In genomic region chr1:236469466-236469865, GRCh38 we compare ENCODE assay signal across 34 cellular contexts. TPM values are rescaled to one million over a fixed set of nuclear protein-coding genes. Genes with fewer than 3 reads are reported as not detected.
DNase-seq lines count a peak whose midpoint lies in the region; TF ChIP-seq lines count a peak whose summit lies in the region.
"Had no signal": no experiment of that assay in that cellular context is flagged by ENCODE, and none has a peak within 500 bp of the region (broad histone marks: within the 10 kb centered on the region; RNA-seq: fewer than 3 reads in every experiment).

No MANE protein-coding gene starts in this region.

- H4K91ac ChIP-seq in trophoblast cell (ENCODE audit: low read depth, low read length) = no peak overlapping the region

- H2BK5ac ChIP-seq in trophoblast cell (ENCODE audit: low read depth, low read length, poor library complexity) = no peak overlapping the region

- H3K4ac ChIP-seq in trophoblast cell (ENCODE audit: low read depth, low read length) = no peak overlapping the region

- peak overlapping the region; percentile 17 for H3K27ac Mint-ChIP-seq in activated T-helper 2 cell treated with anti-CD3 and anti-CD28 coated beads, Interferon-gamma antibody, Interleukin-2, Interleukin-4, amounts not matched to agents 10 μg/mL and 5 μg/mL and 100 μg/mL, durations not matched to agents 14 hours and 24 hours and 36 hours
- peak overlapping the region; percentile 89 for H3K27ac Mint-ChIP-seq in type B pancreatic cell
- H3K27ac Mint-ChIP-seq: B cell; CD4-positive, alpha-beta memory T cell; CD4-positive, alpha-beta T cell; CD4-positive, CD25-positive, alpha-beta regulatory T cell; CD8-positive, alpha-beta memory T cell; CD8-positive, alpha-beta T cell had no signal

- no peak overlapping the region for H3K9ac ChIP-seq in trophoblast cell (ENCODE audit: low read length)
- H3K9ac ChIP-seq: BLaER1; BLaER1 treated with 17β-estradiol and CSF1 and Interleukin-3, amounts not matched to agents 10 nM and 100 nM had no signal

- CTCF ChIA-PET in HEK293 (lab: Yijun Ruan, JAX) = interaction anchor here (0.7 kb wide), 2 partner anchors 15 to 358 kb away, joined by 4 read pairs; no protein-coding TSS in a partner anchor

- H2AK5ac ChIP-seq in trophoblast cell (ENCODE audit: low read length) = no peak overlapping the region

- no peaks in the 10 kb centered on the region; a peak in 1 of 3 replicates for H3K36me3 ChIP-seq in HEK293 (ENCODE audit: control insufficient read depth in 2 of 2, insufficient read depth in 1 of 2, low read length in 2 of 2)
- peaks cover 0 to 1% of the 10 kb centered on the region in 2 experiments for H3K36me3 ChIP-seq in trophoblast cell (ENCODE audit: control insufficient read depth in 1 of 2, insufficient read depth in 2 of 2, low read length in 2 of 2)
- no peaks in the 10 kb centered on the region for H3K36me3 ChIP-seq in brain microvascular endothelial cell (replicated peaks)
- H3K36me3 ChIP-seq: BE2C; BLaER1; BLaER1 treated with 17β-estradiol and CSF1 and Interleukin-3, amounts not matched to agents 10 nM and 100 nM had no signal

- no peak overlapping the region for H2BK12ac ChIP-seq in trophoblast cell (ENCODE audit: low read length)

- H3K9me3 ChIP-seq in HEK293 (ENCODE audit: control insufficient read depth, insufficient read depth, low read depth, low read length) (no peaks in the 10 kb centered on the region), trophoblast cell (ENCODE audit: insufficient read depth, low read depth, low read length) (no peaks in the 10 kb centered on the region)
- H3K9me3 ChIP-seq: A549; BE2C; BLaER1; BLaER1 treated with 17β-estradiol and CSF1 and Interleukin-3, amounts not matched to agents 10 nM and 100 nM; Caco-2 had no signal

- H3K14ac ChIP-seq in trophoblast cell (ENCODE audit: low read length) = no peak overlapping the region

- intact Hi-C loops in activated T-helper 2 cell treated with anti-CD3 and anti-CD28 coated beads, Interferon-gamma antibody, Interleukin-2, Interleukin-4, amounts not matched to agents 10 μg/mL and 5 μg/mL and 100 μg/mL, durations not matched to agents 14 hours and 24 hours and 36 hours (cut with micrococcal nuclease) = no loop called here

- no peak overlapping the region for H2AFZ ChIP-seq in trophoblast cell (ENCODE audit: insufficient read depth, low read length, poor library complexity)

- H3K79me1 ChIP-seq in trophoblast cell (ENCODE audit: low read length) = no peaks in the 10 kb centered on the region

- peaks cover 55% of the 10 kb centered on the region for H3K36me3 Mint-ChIP-seq in activated T-helper 2 cell treated with anti-CD3 and anti-CD28 coated beads, Interferon-gamma antibody, Interleukin-2, Interleukin-4, amounts not matched to agents 10 μg/mL and 5 μg/mL and 100 μg/mL, durations not matched to agents 14 hours and 24 hours and 36 hours (ENCODE audit: low read depth)
- peaks cover 8% of the 10 kb centered on the region for H3K36me3 Mint-ChIP-seq in type B pancreatic cell
- H3K36me3 Mint-ChIP-seq: CD14-positive monocyte; CD8-positive, alpha-beta T cell had no signal

- in situ Hi-C loops in brain microvascular endothelial cell (cut with HindIII; ENCODE audit: low pct_ligation_motif_present, low sequenced_read_pairs) = no loop called here

- H3K23ac ChIP-seq in trophoblast cell (ENCODE audit: low read length) = no peak overlapping the region

- no peak for DNase-seq in activated T-helper 2 cell treated with anti-CD3 and anti-CD28 coated beads, Interferon-gamma antibody, Interleukin-2, Interleukin-4, amounts not matched to agents 10 μg/mL and 5 μg/mL and 100 μg/mL, durations not matched to agents 14 hours and 24 hours and 36 hours (ENCODE audit: low spot score)
- DNase-seq in trophoblast cell = peak; percentile 57 to 81
- DNase-seq in type B pancreatic cell (ENCODE audit: extremely low spot score, unreplicated experiment) = no peak
- DNase-seq in brain microvascular endothelial cell = no peak
- no peak for DNase-seq in dedifferentiated amniotic fluid mesenchymal stem cell (ENCODE audit: extremely low spot score)
- no peak for DNase-seq in cerebellum (ENCODE audit: low spot score)
- no peak for DNase-seq in COR-L47 (lab: John Stamatoyannopoulos, UW)
- DNase-seq: 8988T; ACHN; AML-193; BE2C; C1 segment of cervical spinal cord; Caco-2; Calu3; CD4-positive, alpha-beta memory T cell; CD4-positive, alpha-beta T cell; CD4-positive, CD25-positive, alpha-beta regulatory T cell; CD8-positive, alpha-beta memory T cell; CD8-positive, alpha-beta T cell; DMS 273 treated with DMSO at 0.1 percent for 48 hours; DMS153; DMS53; DMS79; DMS79 treated with DMSO at 0.1 percent for 48 hours; DND-41; EL had no signal

- peaks cover 22% of the 10 kb centered on the region for H3K4me1 Mint-ChIP-seq in activated T-helper 2 cell treated with anti-CD3 and anti-CD28 coated beads, Interferon-gamma antibody, Interleukin-2, Interleukin-4, amounts not matched to agents 10 μg/mL and 5 μg/mL and 100 μg/mL, durations not matched to agents 14 hours and 24 hours and 36 hours (ENCODE audit: low read depth)
- H3K4me1 Mint-ChIP-seq in type B pancreatic cell (ENCODE audit: unreplicated experiment) = peaks cover 54% of the 10 kb centered on the region
- H3K4me1 Mint-ChIP-seq: CD14-positive monocyte had no signal

- H3K4me3 ChIP-seq in HEK293 (ENCODE audit: low read depth, low read length) = no peak overlapping the region
- H3K4me3 ChIP-seq in trophoblast cell (ENCODE audit: low read depth, low read length) = no peak overlapping the region
- no peak overlapping the region for H3K4me3 ChIP-seq in brain microvascular endothelial cell (ENCODE audit: low read depth, low read length)
- H3K4me3 ChIP-seq: A549; BLaER1; BLaER1 treated with 17β-estradiol and CSF1 and Interleukin-3, amounts not matched to agents 10 nM and 100 nM had no signal

- no peak overlapping the region for H3K18ac ChIP-seq in trophoblast cell (ENCODE audit: low read length)

- no peak overlapping the region for H4K12ac ChIP-seq in trophoblast cell (ENCODE audit: low read depth, low read length)

- no peak overlapping the region for H2BK120ac ChIP-seq in trophoblast cell (ENCODE audit: insufficient read depth, low read length, poor library complexity)

- no peaks in the 10 kb centered on the region for H3K79me2 ChIP-seq in trophoblast cell (ENCODE audit: control insufficient read depth, insufficient read depth, low read length, poor library complexity)

- no peak overlapping the region for H3K4me2 ChIP-seq in trophoblast cell (ENCODE audit: low read length)
- H3K4me2 ChIP-seq: A549; BLaER1; BLaER1 treated with 17β-estradiol and CSF1 and Interleukin-3, amounts not matched to agents 10 nM and 100 nM had no signal

- no peak overlapping the region for H4K8ac ChIP-seq in trophoblast cell (ENCODE audit: low read depth, low read length)

- WGBS in trophoblast cell (ENCODE audit: extremely low coverage, insufficient coverage, insufficient read length) = no CpG with 5 or more reads among the region's 6 CpGs

- H3K27me3 Mint-ChIP-seq in activated T-helper 2 cell treated with anti-CD3 and anti-CD28 coated beads, Interferon-gamma antibody, Interleukin-2, Interleukin-4, amounts not matched to agents 10 μg/mL and 5 μg/mL and 100 μg/mL, durations not matched to agents 14 hours and 24 hours and 36 hours (ENCODE audit: low read depth) = peaks cover 4% of the 10 kb centered on the region
- H3K27me3 Mint-ChIP-seq in type B pancreatic cell = no peaks in the 10 kb centered on the region

- H3K4me3 Mint-ChIP-seq in activated T-helper 2 cell treated with anti-CD3 and anti-CD28 coated beads, Interferon-gamma antibody, Interleukin-2, Interleukin-4, amounts not matched to agents 10 μg/mL and 5 μg/mL and 100 μg/mL, durations not matched to agents 14 hours and 24 hours and 36 hours (ENCODE audit: low read depth) = no peak overlapping the region
- peak overlapping the region; percentile 50 for H3K4me3 Mint-ChIP-seq in type B pancreatic cell
- H3K4me3 Mint-ChIP-seq: B cell; CD14-positive monocyte; CD4-positive, alpha-beta memory T cell; CD4-positive, alpha-beta T cell; CD4-positive, CD25-positive, alpha-beta regulatory T cell; CD8-positive, alpha-beta memory T cell; CD8-positive, alpha-beta T cell had no signal

- H3K27ac ChIP-seq in HEK293 (ENCODE audit: extremely low read depth, low read depth, low read length) = no peak overlapping the region
- no peak overlapping the region for H3K27ac ChIP-seq in trophoblast cell (ENCODE audit: low read depth, low read length)
- H3K27ac ChIP-seq in brain microvascular endothelial cell = no peak overlapping the region
- H3K27ac ChIP-seq: 22Rv1; A549; BLaER1; BLaER1 treated with 17β-estradiol and CSF1 and Interleukin-3, amounts not matched to agents 10 nM and 100 nM; C4-2B had no signal

- H3K9me3 Mint-ChIP-seq in activated T-helper 2 cell treated with anti-CD3 and anti-CD28 coated beads, Interferon-gamma antibody, Interleukin-2, Interleukin-4, amounts not matched to agents 10 μg/mL and 5 μg/mL and 100 μg/mL, durations not matched to agents 14 hours and 24 hours and 36 hours = no peaks in the 10 kb centered on the region
- peaks cover 5% of the 10 kb centered on the region for H3K9me3 Mint-ChIP-seq in type B pancreatic cell
- H3K9me3 Mint-ChIP-seq: CD14-positive monocyte; CD4-positive, alpha-beta T cell; CD4-positive, CD25-positive, alpha-beta regulatory T cell; CD8-positive, alpha-beta memory T cell; CD8-positive, alpha-beta T cell had no signal

- POLR2A ChIA-PET in HEK293 (lab: Yijun Ruan, JAX) = no interaction called here

- H3K27me3 ChIP-seq in trophoblast cell (ENCODE audit: insufficient read depth, low read length) (no peaks in the 10 kb centered on the region), brain microvascular endothelial cell (replicated peaks) (peaks cover 14% of the 10 kb centered on the region)
- H3K27me3 ChIP-seq: BLaER1; BLaER1 treated with 17β-estradiol and CSF1 and Interleukin-3, amounts not matched to agents 10 nM and 100 nM had no signal

- H3K4me1 ChIP-seq in HEK293 (ENCODE audit: control insufficient read depth, insufficient read depth, low read length) (peaks cover 30% of the 10 kb centered on the region), trophoblast cell (ENCODE audit: control insufficient read depth in 1 of 2, insufficient read depth in 2 of 2, low read length in 2 of 2) (no peaks in the 10 kb centered on the region)
- H3K4me1 ChIP-seq: BE2C had no signal

- TF ChIP-seq CTCF in HEK293 (tag by site-specific recombination; IDR thresholded peaks at IDR 0.05) (no peak), type B pancreatic cell (conservative IDR thresholded peaks at IDR 0.05) (no peak), brain microvascular endothelial cell (IDR thresholded peaks at IDR 0.05; ENCODE audit: low read depth, low read length, missing control alignments) (no peak)

TF ChIP-seq in HEK293, 187 proteins besides CTCF, POLR2A, EP300 and RAD21 (continues in another document):
- 0 out of 2 replicates have a peak, but pooled peaks have one; percentile 39 for TF ChIP-seq SCRT2 (tag by site-specific recombination; IDR thresholded peaks at IDR 0.05)
- TF ChIP-seq SCRT1 (tag by site-specific recombination; IDR thresholded peaks at IDR 0.05; ENCODE audit: borderline replicate concordance) = 0 out of 2 replicates have a peak, but pooled peaks have one; percentile 11

RNA-seq across cellular contexts. Expression of gene LGALS8, which starts 54.3 kb away (rescaled TPM):
- total RNA-seq in activated T-helper 2 cell treated with anti-CD3 and anti-CD28 coated beads, Interferon-gamma antibody, Interleukin-2, Interleukin-4, amounts not matched to agents 10 μg/mL and 5 μg/mL and 100 μg/mL, durations not matched to agents 14 hours and 24 hours and 36 hours = 70.9 and 74.8 TPM in 2 replicates
- polyA plus RNA-seq in trophoblast cell (2013) = 27.6 and 27.8 TPM in 2 replicates
- total RNA-seq in type B pancreatic cell (ENCODE audit: low replicate concordance) = 42.4 and 87.4 TPM in 2 replicates
- 69.0 TPM for total RNA-seq in cerebellum

Comparison
In these comparisons a context has a peak if more than half of its experiments do, and no peak if none do; other contexts are left out.
1. DNase-seq: peak in trophoblast cell (2 of 2); none in activated T-helper 2 cell treated with anti-CD3 and anti-CD28 coated beads, Interferon-gamma antibody, Interleukin-2, Interleukin-4, amounts not matched to agents 10 μg/mL and 5 μg/mL and 100 μg/mL, durations not matched to agents 14 hours and 24 hours and 36 hours (single experiment), type B pancreatic cell (single experiment), brain microvascular endothelial cell (single experiment), dedifferentiated amniotic fluid mesenchymal stem cell (single experiment), cerebellum (single experiment) and COR-L47 (single experiment).